In the genomic region with DNA sequence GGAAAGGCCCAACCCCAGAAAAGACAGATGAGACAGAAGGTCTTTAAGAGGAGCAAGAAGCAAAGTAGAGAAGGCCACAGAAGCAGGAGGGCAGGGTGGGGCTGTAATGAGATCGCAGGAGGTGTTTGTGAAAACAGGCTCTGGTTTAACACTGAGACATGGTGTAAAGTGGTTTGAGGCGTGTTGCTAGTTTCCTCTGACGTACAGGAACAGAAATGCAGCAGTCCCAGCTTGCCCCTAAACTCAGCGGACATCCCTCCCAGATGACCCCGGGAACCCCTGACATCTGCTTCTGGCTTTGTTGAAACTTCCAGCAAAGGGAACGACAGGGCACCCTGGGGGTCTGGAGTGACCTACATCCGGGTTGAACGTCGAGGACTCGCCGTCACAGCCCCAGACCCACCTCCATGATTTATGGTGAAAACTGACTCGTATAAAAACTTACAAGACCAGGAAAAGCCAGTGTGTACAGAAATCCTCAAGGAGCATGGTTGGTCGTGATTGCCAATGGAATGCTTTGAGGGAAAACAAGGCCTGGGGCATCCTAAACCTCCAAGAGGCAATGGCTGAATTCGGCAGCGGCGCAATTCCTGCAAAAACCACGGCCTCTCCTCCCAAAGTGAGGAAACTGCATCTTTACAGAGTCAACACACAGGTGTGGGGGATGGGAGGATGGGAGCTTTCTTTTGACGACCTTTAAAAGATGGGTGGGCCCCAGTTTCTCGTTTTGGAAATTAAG, we compare ENCODE assay signal across 8 cellular contexts. TPM values are rescaled to one million over a fixed set of nuclear protein-coding genes. Genes with fewer than 3 reads are reported as not detected.
DNase-seq lines count a peak whose midpoint lies in the region; ATAC-seq and TF ChIP-seq lines count a peak whose summit lies in the region.

No MANE protein-coding gene starts in this region.

- H3K4me1 ChIP-seq in RWPE2 (ENCODE audit: insufficient read depth, poor library complexity, severe bottlenecking) = peaks cover 28% of the 10 kb centered on the region

- peak overlapping the region; percentile 81 to 88 for H3K27ac Mint-ChIP-seq in activated naive CD4-positive, alpha-beta T cell treated with anti-CD3 and anti-CD28 coated beads, Interleukin-2, amount 50 U/mL, for 72 hours

- peaks cover 0 to 13% of the 10 kb centered on the region in 2 donors for H3K9me3 Mint-ChIP-seq in activated naive CD4-positive, alpha-beta T cell treated with anti-CD3 and anti-CD28 coated beads, Interleukin-2, amount 50 U/mL, for 72 hours

- no peak for DNase-seq in RWPE2 (ENCODE audit: low spot score)
- peak; percentile 36 to 62 for DNase-seq in activated naive CD4-positive, alpha-beta T cell treated with anti-CD3 and anti-CD28 coated beads, Interleukin-2, amount 50 U/mL, for 72 hours (ENCODE audit: low spot score in 2 of 2)
- DNase-seq in left colon = no peak
- DNase-seq in stimulated activated CD8-positive, alpha-beta memory T cell treated with anti-CD3 and anti-CD28 coated beads, Interleukin-4, amount 100 ng/mL, for 48 hours = peak; percentile 60
- no peak for DNase-seq in cortex of kidney (lab: John Stamatoyannopoulos, UW)
- no peak for DNase-seq in globus pallidus (ENCODE audit: low spot score)
- DNase-seq in inferior parietal cortex (ENCODE audit: extremely low spot score) = no peak

- H3K36me3 ChIP-seq in RWPE2 (ENCODE audit: low read depth) = peaks cover 46% of the 10 kb centered on the region

- H3K9me3 ChIP-seq in RWPE2 (ENCODE audit: severe bottlenecking) = no peaks in the 10 kb centered on the region

- intact Hi-C loops in left colon (cut with DNase I, micrococcal nuclease) = no loop called here

- H3K27ac ChIP-seq in RWPE2 (ENCODE audit: poor library complexity, severe bottlenecking) = peak overlapping the region; percentile 57

- H3K36me3 Mint-ChIP-seq in activated naive CD4-positive, alpha-beta T cell treated with anti-CD3 and anti-CD28 coated beads, Interleukin-2, amount 50 U/mL, for 72 hours = peaks cover 19 to 32% of the 10 kb centered on the region in 2 donors

- peak; percentile 43; the same call in 2 of the 3 replicates for ATAC-seq in RWPE2 (ENCODE audit: low read depth)
- peak; percentile 89 to 95 for ATAC-seq in activated naive CD4-positive, alpha-beta T cell treated with anti-CD3 and anti-CD28 coated beads, Interleukin-2, amount 50 U/mL, for 72 hours
- peak; percentile 44 for ATAC-seq in left colon
- no peak for ATAC-seq in HG03135 (IDR thresholded peaks at IDR 0.05; ENCODE audit: unreplicated experiment)

- H3K4me3 ChIP-seq in RWPE2 (ENCODE audit: severe bottlenecking) = no peak overlapping the region

- no peak for TF ChIP-seq CTCF in RWPE2 (IDR thresholded peaks at IDR 0.05; ENCODE audit: poor library complexity, severe bottlenecking)

- no peaks in the 10 kb centered on the region for H3K27me3 ChIP-seq in RWPE2 (ENCODE audit: insufficient read depth, poor library complexity, severe bottlenecking)

RNA-seq across cellular contexts. Expression of a gene that starts 25.8 kb away (rescaled TPM):
- total RNA-seq in activated naive CD4-positive, alpha-beta T cell treated with anti-CD3 and anti-CD28 coated beads, Interleukin-2, amount 50 U/mL, for 72 hours = 100 to 1,000 TPM in 1 of 2 donors, 10 to 100 TPM in 1; 91.0 to 112 TPM
- 100 to 1,000 TPM; 171 to 240 TPM for total RNA-seq in left colon

Comparison
In these comparisons a context has a peak if more than half of its experiments do, and no peak if none do; other contexts are left out.
1. DNase-seq: peak in activated naive CD4-positive, alpha-beta T cell treated with anti-CD3 and anti-CD28 coated beads, Interleukin-2, amount 50 U/mL, for 72 hours (2 of 2) and stimulated activated CD8-positive, alpha-beta memory T cell treated with anti-CD3 and anti-CD28 coated beads, Interleukin-4, amount 100 ng/mL, for 48 hours (single experiment); none in RWPE2 (single experiment), left colon (0 of 2), cortex of kidney (single experiment), globus pallidus (single experiment) and inferior parietal cortex (single experiment).